8 cellular contexts compared by ENCODE assay signal in genomic region chr4:37603070-37603468, GRCh38.
DNase-seq lines count a peak whose midpoint lies in the region; ATAC-seq and TF ChIP-seq lines count a peak whose summit lies in the region.

No MANE protein-coding gene starts in this region.

- H3K9me3 ChIP-seq in PC-9 (ENCODE audit: insufficient read depth, low read depth) (no peaks in the 10 kb centered on the region), fibroblast of lung (ENCODE audit: control insufficient read depth, insufficient read depth, low read depth, low read length) (no peaks in the 10 kb centered on the region), neural progenitor cell (ENCODE audit: low read depth) (no peaks in the 10 kb centered on the region)

- H3K27ac Mint-ChIP-seq in neural progenitor cell = peak overlapping the region; percentile 74
- H3K27ac Mint-ChIP-seq in stimulated activated naive CD8-positive, alpha-beta T cell treated with anti-CD3 and anti-CD28 coated beads, Interleukin-15, amount 100 ng/mL, for 72 hours = peak overlapping the region in 1 of 2 donors; percentile 49

- peak; percentile 80 for ATAC-seq in GM18909 (IDR thresholded peaks at IDR 0.05; ENCODE audit: poor library complexity, unreplicated experiment)
- ATAC-seq in HG03571 (IDR thresholded peaks at IDR 0.05; ENCODE audit: unreplicated experiment) = peak; percentile 86
- peak; percentile 75 for ATAC-seq in stimulated activated naive CD8-positive, alpha-beta T cell treated with anti-CD3 and anti-CD28 coated beads, Interleukin-15, amount 100 ng/mL, for 72 hours

- H3K4me3 ChIP-seq in AG10803 (ENCODE audit: low read length) (no peak overlapping the region), PC-9 (no peak overlapping the region), fibroblast of lung (replicated peaks in 1 of 4; ENCODE audit: control extremely low read depth in 1 of 4, insufficient read depth in 1 of 4, low read depth in 3 of 4, low read length in 4 of 4) (no peak overlapping the region), neural progenitor cell (no peak overlapping the region)

- no peak overlapping the region for H3K4me3 Mint-ChIP-seq in neural progenitor cell
- H3K4me3 Mint-ChIP-seq in stimulated activated naive CD8-positive, alpha-beta T cell treated with anti-CD3 and anti-CD28 coated beads, Interleukin-15, amount 100 ng/mL, for 72 hours = no peak overlapping the region

- peaks cover 16% of the 10 kb centered on the region for H3K4me1 Mint-ChIP-seq in neural progenitor cell
- H3K4me1 Mint-ChIP-seq in stimulated activated naive CD8-positive, alpha-beta T cell treated with anti-CD3 and anti-CD28 coated beads, Interleukin-15, amount 100 ng/mL, for 72 hours = peaks cover 33% of the 10 kb centered on the region

- H3K4me1 ChIP-seq in PC-9 (replicated peaks; ENCODE audit: insufficient read depth) (peaks cover 9% of the 10 kb centered on the region), fibroblast of lung (ENCODE audit: control insufficient read depth, extremely low read depth, insufficient read depth, low read length) (no peaks in the 10 kb centered on the region), neural progenitor cell (no peaks in the 10 kb centered on the region)

- POLR2A ChIA-PET in PC-9 (lab: Charles Lee; ENCODE audit: unreplicated experiment) = no interaction called here

- DNase-seq in AG10803 (ENCODE audit: low read depth) = peak; percentile 65
- DNase-seq in PC-9 = peak; percentile 46 to 73
- DNase-seq in activated T-helper 1 cell treated with Interleukin-2 at 50 U/mL for 16 hours (ENCODE audit: low read depth) = peak; percentile 50
- peak; percentile 51 to 72 for DNase-seq in fibroblast of lung (ENCODE audit: low read depth in 2 of 2)
- peak; percentile 76 for DNase-seq in neural progenitor cell (ENCODE audit: low spot score)
- peak; percentile 66 to 69 for DNase-seq in stimulated activated naive CD8-positive, alpha-beta T cell treated with anti-CD3 and anti-CD28 coated beads, Interleukin-15, amount 100 ng/mL, for 72 hours

- H3K36me3 ChIP-seq in PC-9 (ENCODE audit: low read depth) (no peaks in the 10 kb centered on the region), fibroblast of lung (ENCODE audit: control insufficient read depth, insufficient read depth, low read length) (no peaks in the 10 kb centered on the region), neural progenitor cell (no peaks in the 10 kb centered on the region)

- no peak overlapping the region for H3K27ac ChIP-seq in PC-9
- H3K27ac ChIP-seq in fibroblast of lung (ENCODE audit: insufficient read depth, low read length) = no peak overlapping the region
- no peak overlapping the region for H3K27ac ChIP-seq in neural progenitor cell

- H2AFZ ChIP-seq in PC-9 (no peak overlapping the region), fibroblast of lung (ENCODE audit: low read length) (no peak overlapping the region), neural progenitor cell (replicated peaks) (peak overlapping the region; percentile 78)

- TF ChIP-seq CTCF in AG10803 (conservative IDR thresholded peaks at IDR 0.05; ENCODE audit: low read length) = peak; percentile 94
- TF ChIP-seq CTCF in PC-9 (conservative IDR thresholded peaks at IDR 0.05) = peak; percentile 98
- TF ChIP-seq CTCF in fibroblast of lung (conservative IDR thresholded peaks at IDR 0.05 in 1 of 2, IDR thresholded peaks at IDR 0.05 in 1 of 2; ENCODE audit: low read depth in 1 of 2, low read length in 2 of 2) = peak; percentile 98 to 99
- TF ChIP-seq CTCF in neural progenitor cell (IDR thresholded peaks at IDR 0.05) = peak; percentile 97

- H4K20me1 ChIP-seq in PC-9 (ENCODE audit: insufficient read depth) (no peaks in the 10 kb centered on the region), fibroblast of lung (ENCODE audit: control insufficient read depth, extremely low read depth, insufficient read depth, low read length) (no peaks in the 10 kb centered on the region), neural progenitor cell (ENCODE audit: low read depth) (no peaks in the 10 kb centered on the region)

- no peaks in the 10 kb centered on the region for H3F3A ChIP-seq in PC-9 (ENCODE audit: insufficient read depth, low read depth)
- no peaks in the 10 kb centered on the region for H3F3A ChIP-seq in neural progenitor cell (ENCODE audit: low read depth)

- CTCF ChIA-PET in PC-9 (lab: Charles Lee) = interaction anchor here (0.6 to 2.5 kb wide), 4 partner anchors 18 to 783 kb away, joined by 3 to 25 read pairs (median 4); a partner anchor contains a TSS

- peaks cover 3% of the 10 kb centered on the region for H3K9me3 Mint-ChIP-seq in neural progenitor cell
- no peaks in the 10 kb centered on the region for H3K9me3 Mint-ChIP-seq in stimulated activated naive CD8-positive, alpha-beta T cell treated with anti-CD3 and anti-CD28 coated beads, Interleukin-15, amount 100 ng/mL, for 72 hours

- H3K79me2 ChIP-seq in PC-9 (ENCODE audit: low read depth) (no peaks in the 10 kb centered on the region), fibroblast of lung (ENCODE audit: control insufficient read depth, insufficient read depth, low read length) (no peaks in the 10 kb centered on the region), neural progenitor cell (ENCODE audit: low read depth) (no peaks in the 10 kb centered on the region)

- H3K27me3 ChIP-seq in PC-9 (ENCODE audit: insufficient read depth, low read depth) (no peaks in the 10 kb centered on the region), fibroblast of lung (ENCODE audit: control insufficient read depth, insufficient read depth, low read length) (no peaks in the 10 kb centered on the region), neural progenitor cell (no peaks in the 10 kb centered on the region)

- H3K36me3 Mint-ChIP-seq in neural progenitor cell = peaks cover 3% of the 10 kb centered on the region

- H3K9ac ChIP-seq in fibroblast of lung (ENCODE audit: insufficient read depth, low read length) = no peak overlapping the region
- no peak overlapping the region for H3K9ac ChIP-seq in neural progenitor cell

- H3K27me3 Mint-ChIP-seq in neural progenitor cell (ENCODE audit: insufficient read depth, low read depth) = no peaks in the 10 kb centered on the region
- H3K27me3 Mint-ChIP-seq in stimulated activated naive CD8-positive, alpha-beta T cell treated with anti-CD3 and anti-CD28 coated beads, Interleukin-15, amount 100 ng/mL, for 72 hours = no peaks in the 10 kb centered on the region

- intact Hi-C loops in PC-9 (cut with micrococcal nuclease; ENCODE audit: unreplicated experiment) = loop anchor here (1.0 to 5.0 kb wide), 6 partner anchors 84 to 1129 kb away; partner anchors contain the start of gene RELL1

- BruUV-seq in PC-9 (replicated peaks; lab: Mats Ljungman, UMichigan) = no TSS peak

- no peaks in the 10 kb centered on the region for H3K9me2 ChIP-seq in PC-9 (ENCODE audit: insufficient read depth)

- H3K4me2 ChIP-seq in PC-9 (peak overlapping the region; percentile 12; the same call in 1 of the 2 replicates), fibroblast of lung (ENCODE audit: extremely low read depth, insufficient read depth, low read length) (no peak overlapping the region), neural progenitor cell (no peak overlapping the region)
